ENCODE assay signal across 19 cellular contexts in the genomic region with DNA sequence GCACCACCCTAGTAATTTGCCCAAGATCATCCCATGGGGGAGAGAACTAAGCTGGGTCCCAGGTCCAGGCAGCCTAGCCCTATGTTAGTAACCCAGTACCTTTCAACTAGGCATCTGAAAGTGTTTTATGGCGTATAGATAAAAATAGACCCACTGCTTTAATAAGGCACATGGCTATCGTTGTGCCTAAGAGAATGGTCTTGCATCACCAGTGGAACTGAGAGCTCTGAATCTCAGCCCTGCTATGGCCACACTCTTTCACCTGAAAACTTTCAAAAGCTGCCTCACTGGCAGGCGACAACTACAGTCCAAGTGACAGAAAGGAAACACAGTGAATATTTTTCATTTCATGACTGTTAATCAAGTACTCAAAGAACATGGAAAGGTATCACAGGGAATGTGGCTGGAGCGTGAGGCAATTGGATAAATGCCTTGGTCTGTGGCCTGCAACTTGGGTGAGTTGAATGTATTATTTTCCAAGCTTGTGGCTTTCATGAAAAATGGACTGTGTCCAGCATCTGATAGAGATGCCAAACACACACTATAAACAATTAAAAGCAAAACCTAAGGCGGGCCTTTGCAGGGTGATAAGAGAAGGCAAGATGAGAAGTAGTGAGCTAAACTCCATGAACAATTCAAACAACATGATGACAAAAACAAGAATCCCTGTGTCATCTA. TPM values are rescaled to one million over a fixed set of nuclear protein-coding genes. Genes with fewer than 3 reads are reported as not detected.
DNase-seq lines count a peak whose midpoint lies in the region; ATAC-seq and TF ChIP-seq lines count a peak whose summit lies in the region.
"Had no signal": no experiment of that assay in that cellular context is flagged by ENCODE, and none has a peak within 500 bp of the region (broad histone marks: within the 10 kb centered on the region; RNA-seq: fewer than 3 reads in every experiment).

No MANE protein-coding gene starts in this region.

- no peak overlapping the region; the same call in 1 of the 2 replicates for H3K9ac ChIP-seq in OCI-LY1 (ENCODE audit: low read length)

- H3K9me3 ChIP-seq in OCI-LY1 (ENCODE audit: low read length): peaks cover 5% of the 10 kb centered on the region
- H3K9me3 ChIP-seq: SJCRH30 had no signal

- no peaks in the 10 kb centered on the region for H3F3A ChIP-seq in OCI-LY1 (ENCODE audit: insufficient read depth, low read length)

- no peaks in the 10 kb centered on the region for H3K36me3 Mint-ChIP-seq in progenitor cell of endocrine pancreas (ENCODE audit: insufficient read depth)
- H3K36me3 Mint-ChIP-seq in T-helper 2 cell treated with Interferon-gamma antibody and Interleukin-4, amounts not matched to agents 5 μg/mL and 100 μg/mL, for 36 hours (ENCODE audit: low read depth): no peaks in the 10 kb centered on the region

- H3K27me3 Mint-ChIP-seq in progenitor cell of endocrine pancreas: peaks cover 28% of the 10 kb centered on the region
- H3K27me3 Mint-ChIP-seq in T-helper 2 cell treated with Interferon-gamma antibody and Interleukin-4, amounts not matched to agents 5 μg/mL and 100 μg/mL, for 36 hours (ENCODE audit: low read depth): peaks cover 32% of the 10 kb centered on the region

- H3K9me3 Mint-ChIP-seq in progenitor cell of endocrine pancreas (ENCODE audit: low read depth): peaks cover 7% of the 10 kb centered on the region
- H3K9me3 Mint-ChIP-seq in T-helper 2 cell treated with Interferon-gamma antibody and Interleukin-4, amounts not matched to agents 5 μg/mL and 100 μg/mL, for 36 hours: no peaks in the 10 kb centered on the region
- H3K9me3 Mint-ChIP-seq: IgD-negative memory B cell had no signal

- H3K27ac Mint-ChIP-seq in progenitor cell of endocrine pancreas: peak overlapping the region; percentile 33
- H3K27ac Mint-ChIP-seq in T-helper 2 cell treated with Interferon-gamma antibody and Interleukin-4, amounts not matched to agents 5 μg/mL and 100 μg/mL, for 36 hours: no peak overlapping the region
- H3K27ac Mint-ChIP-seq: IgD-negative memory B cell, T-helper 17 cell had no signal

- H4K20me1 ChIP-seq in OCI-LY1 (ENCODE audit: insufficient read depth, low read length): no peaks in the 10 kb centered on the region

- H3K9me2 ChIP-seq in OCI-LY1 (ENCODE audit: low read depth, low read length): no peaks in the 10 kb centered on the region

- peak overlapping the region; percentile 77 for H3K27ac ChIP-seq in OCI-LY1 (ENCODE audit: low read depth, low read length, poor library complexity, severe bottlenecking)
- H3K27ac ChIP-seq: C4-2B, HL-60, PC-9, SJCRH30 had no signal

- H3K79me2 ChIP-seq in OCI-LY1 (ENCODE audit: insufficient read depth, low read length): no peaks in the 10 kb centered on the region

- peak; percentile 57 for ATAC-seq in GM18867 (IDR thresholded peaks at IDR 0.05; ENCODE audit: unreplicated experiment)
- peak; percentile 40 for ATAC-seq in HG03442 (IDR thresholded peaks at IDR 0.05; ENCODE audit: unreplicated experiment)
- no peak for ATAC-seq in GM21786 (IDR thresholded peaks at IDR 0.05; ENCODE audit: unreplicated experiment)
- ATAC-seq: T-helper 17 cell had no signal

- no peak overlapping the region for H3K4me3 ChIP-seq in OCI-LY1 (ENCODE audit: low read depth, low read length, poor library complexity, severe bottlenecking)
- H3K4me3 ChIP-seq: PC-9, SJCRH30 had no signal

- H3K4me1 ChIP-seq in OCI-LY1 (ENCODE audit: insufficient read depth, low read length, severe bottlenecking): peaks cover 43% of the 10 kb centered on the region
- H3K4me1 ChIP-seq: SJCRH30 had no signal

- no peak for TF ChIP-seq CTCF in OCI-LY1 (IDR thresholded peaks at IDR 0.05; ENCODE audit: low read length)
- no peak for TF ChIP-seq CTCF in progenitor cell of endocrine pancreas (IDR thresholded peaks at IDR 0.05; ENCODE audit: unreplicated experiment)

- peaks cover 8% of the 10 kb centered on the region for H3K4me1 Mint-ChIP-seq in progenitor cell of endocrine pancreas (ENCODE audit: low read depth)
- peaks cover 9% of the 10 kb centered on the region for H3K4me1 Mint-ChIP-seq in T-helper 2 cell treated with Interferon-gamma antibody and Interleukin-4, amounts not matched to agents 5 μg/mL and 100 μg/mL, for 36 hours (ENCODE audit: low read depth)

- H3K36me3 ChIP-seq in OCI-LY1 (ENCODE audit: insufficient read depth, low read length): no peaks in the 10 kb centered on the region
- H3K36me3 ChIP-seq: SJCRH30 had no signal

- H3K27me3 ChIP-seq in OCI-LY1 (ENCODE audit: insufficient read depth, low read length): no peaks in the 10 kb centered on the region
- H3K27me3 ChIP-seq: SJCRH30 had no signal

- H3K4me3 Mint-ChIP-seq in progenitor cell of endocrine pancreas (ENCODE audit: low read depth): no peak overlapping the region
- no peak overlapping the region for H3K4me3 Mint-ChIP-seq in T-helper 2 cell treated with Interferon-gamma antibody and Interleukin-4, amounts not matched to agents 5 μg/mL and 100 μg/mL, for 36 hours
- H3K4me3 Mint-ChIP-seq: IgD-negative memory B cell, T-helper 17 cell had no signal

- no peak overlapping the region for H3K4me2 ChIP-seq in OCI-LY1 (ENCODE audit: low read length)
- H3K4me2 ChIP-seq: PC-9 had no signal

- no peak for DNase-seq in progenitor cell of endocrine pancreas (ENCODE audit: low spot score, unreplicated experiment)
- no peak for DNase-seq in T-helper 2 cell treated with Interferon-gamma antibody and Interleukin-4, amounts not matched to agents 5 μg/mL and 100 μg/mL, for 36 hours (ENCODE audit: low spot score)
- no peak for DNase-seq in Kasumi-1 (lab: John Stamatoyannopoulos, UW)
- DNase-seq: GDM1, H7, NCI-H1092, NCI-H1694, NCI-H2227 treated with DMSO at 0.1 percent for 48 hours, NCI-H524, PC-9, SJCRH30, T-helper 17 cell had no signal

- 0 out of 2 replicates have a peak overlapping the region, but pooled peaks have one; percentile 81 for H2AFZ ChIP-seq in OCI-LY1 (ENCODE audit: low read length)
- H2AFZ ChIP-seq: PC-9 had no signal

RNA-seq across cellular contexts. Expression of a gene that starts 18.0 kb away (rescaled TPM):
- 8.2 and 9.1 TPM in 2 replicates for total RNA-seq in progenitor cell of endocrine pancreas
